9 cellular contexts compared by ENCODE assay signal in the genomic region with DNA sequence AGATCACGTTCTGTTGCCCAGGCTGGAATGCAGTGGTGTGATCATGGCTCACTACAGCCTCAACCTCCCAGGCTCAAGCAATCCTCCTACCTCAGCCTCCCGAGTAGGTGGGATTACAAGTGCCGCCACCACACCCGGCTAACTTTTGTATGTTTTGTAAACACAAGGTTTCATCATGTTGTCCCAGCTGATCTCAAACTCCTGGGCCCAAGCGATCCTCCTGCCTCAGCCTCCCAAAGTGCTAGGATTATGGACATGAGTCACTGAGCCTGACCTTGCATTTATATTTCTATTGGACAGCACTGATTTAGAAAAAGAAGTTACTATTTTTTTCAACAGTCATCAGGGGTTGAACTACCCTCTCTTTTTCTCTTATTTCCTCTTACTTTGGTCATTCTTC. TPM values are rescaled to one million over a fixed set of nuclear protein-coding genes. Genes with fewer than 3 reads are reported as not detected.
"Had no signal": no experiment of that assay in that cellular context is flagged by ENCODE, and none has a peak within 500 bp of the region (broad histone marks: within the 10 kb centered on the region; RNA-seq: fewer than 3 reads in every experiment).

No MANE protein-coding gene starts in this region.

RNA-seq across cellular contexts. Expression of gene FBN3, which starts 9.9 kb away (rescaled TPM):
- total RNA-seq: activated B cell treated with CpG ODN at 0.5 μM for 24 hours; activated CD4-positive, alpha-beta memory T cell treated with anti-CD3 and anti-CD28 coated beads for 36 hours; activated CD4-positive, alpha-beta memory T cell treated with anti-CD3 and anti-CD28 coated beads, Interleukin-2, amount 10 ng/mL, durations not matched to agents 7 days and 5 days; activated CD4-positive, alpha-beta T cell treated with anti-CD3 and anti-CD28 coated beads for 36 hours; activated CD4-positive, alpha-beta T cell treated with anti-CD3 and anti-CD28 coated beads, Interleukin-2, amount 10 ng/mL, durations not matched to agents 24 days and 14 days; activated CD4-positive, alpha-beta T cell treated with anti-CD3 and anti-CD28 coated beads, Interleukin-2, amount 10 ng/mL, durations not matched to agents 7 days and 5 days; activated CD8-positive, alpha-beta memory T cell treated with anti-CD3 and anti-CD28 coated beads for 36 hours; T-helper 17 cell; T-helper 2 cell treated with Interferon-gamma antibody and Interleukin-4, amounts not matched to agents 100 ng/mL and 5 ng/mL, for 36 hours had no signal
